ENCODE assay signal across 17 cellular contexts in genomic region chr2:180716186-180717180, GRCh38.
"Had no signal": no experiment of that assay in that cellular context is flagged by ENCODE, and none has a peak within 500 bp of the region (broad histone marks: within the 10 kb centered on the region; RNA-seq: fewer than 3 reads in every experiment).

No MANE protein-coding gene starts in this region.

- ATAC-seq: left cardiac atrium, right cardiac atrium had no signal

- DNase-seq: activated CD4-positive, alpha-beta T cell treated with anti-CD3 and anti-CD28 coated beads for 1 hour; activated gamma-delta T cell treated with Interleukin-2 at 50 U/mL for 16 hours; activated T-cell treated with anti-CD3 and anti-CD28 coated beads, Interleukin-2, amount 50 U/mL, for 1 hour; adrenal gland; effector CD4-positive, alpha-beta T cell; left cardiac atrium; ovary; right cardiac atrium; stimulated activated CD4-positive, alpha-beta T cell treated with anti-CD3 and anti-CD28 coated beads, Interleukin-12 subunit alpha, Interleukin-12 subunit beta, amount 100 ng/mL, for 4 hours; stimulated activated CD4-positive, alpha-beta T cell treated with anti-CD3 and anti-CD28 coated beads, Interleukin-1b, Interleukin-23, amount 100 ng/mL, for 48 hours; substantia nigra; thyroid gland; WERI-Rb-1 had no signal

- H3K4me3 ChIP-seq: adrenal gland, cardiac muscle cell, ovary, prostate gland, thyroid gland had no signal

- FAIRE-seq: endometrium, islet of Langerhans had no signal
